In genomic region chr19:33724723-33725060, GRCh38 we compare ENCODE assay signal across 16 cellular contexts.
"Had no signal": no experiment of that assay in that cellular context is flagged by ENCODE, and none has a peak within 500 bp of the region (broad histone marks: within the 10 kb centered on the region; RNA-seq: fewer than 3 reads in every experiment).

No MANE protein-coding gene starts in this region.

- H3K4me1 ChIP-seq: adrenal gland, parathyroid adenoma, tibial artery, vagina had no signal

- H3K27me3 ChIP-seq: adrenal gland, hepatocyte, vagina had no signal

- H3K9ac ChIP-seq: parathyroid adenoma had no signal

- DNase-seq: activated CD4-positive, CD25-positive, alpha-beta regulatory T cell treated with anti-CD3 and anti-CD28 coated beads, Interleukin-2, amount 50 U/mL, for 72 hours; activated naive CD4-positive, alpha-beta T cell treated with anti-CD3 and anti-CD28 coated beads, Interleukin-2, amount 50 U/mL, for 16 hours; activated T-cell treated with anti-CD3 and anti-CD28 coated beads for 4 hours; adrenal gland; mammary epithelial cell; naive B cell; stimulated activated CD4-positive, alpha-beta T cell treated with anti-CD3 and anti-CD28 coated beads, Interleukin-15, amount 100 ng/mL, for 24 hours; stimulated activated CD4-positive, alpha-beta T cell treated with anti-CD3 and anti-CD28 coated beads, Interleukin-4, amount 100 ng/mL, for 1 hour; stimulated activated naive B cell treated with anti-CD40 and anti-IgM and Interleukin-4, amounts not matched to agents 10 μg/mL and 1 μg/mL and 100 μg/mL, for 72 hours; T-helper 9 cell; tibial artery had no signal

- H3K4me3 ChIP-seq: adrenal gland, hepatocyte, tibial artery, vagina had no signal

- FAIRE-seq: colon, keratinocyte had no signal

- H3K27ac ChIP-seq: adrenal gland, hepatocyte, parathyroid adenoma, tibial artery, vagina had no signal

- H2AFZ ChIP-seq: hepatocyte, parathyroid adenoma had no signal

- H3K79me2 ChIP-seq: hepatocyte, parathyroid adenoma had no signal

- H3K4me2 ChIP-seq: hepatocyte had no signal

- H3K36me3 ChIP-seq: adrenal gland, tibial artery, vagina had no signal

- H3K9me3 ChIP-seq: adrenal gland, vagina had no signal
